In the genomic region with DNA sequence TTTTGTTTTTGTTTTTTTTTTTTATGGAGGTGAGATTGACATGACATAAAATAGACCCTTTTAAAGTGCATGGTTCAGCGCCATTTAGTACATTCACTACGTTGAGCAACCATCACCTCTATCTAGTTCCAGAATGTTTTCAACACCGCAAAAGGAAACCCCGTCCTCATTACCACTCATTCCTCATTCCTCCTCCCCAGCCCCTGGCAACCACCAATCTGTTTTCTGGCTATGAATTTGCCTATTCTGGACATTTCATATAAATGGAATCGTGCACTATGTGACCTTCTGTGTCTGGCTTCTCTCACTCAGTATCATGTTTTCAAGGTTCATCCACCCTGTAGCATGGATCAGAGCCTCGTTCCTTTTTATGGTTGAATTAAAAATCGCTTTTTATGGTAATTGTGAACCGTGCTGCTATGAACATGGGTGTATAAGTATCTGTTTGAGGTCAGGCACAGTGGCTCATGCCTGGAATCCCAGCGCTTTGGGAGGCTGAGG, we compare ENCODE assay signal across 1 cellular context.
TF ChIP-seq lines count a peak whose summit lies in the region.

No MANE protein-coding gene starts in this region.

TF ChIP-seq in GM12878, 131 proteins besides CTCF, POLR2A, EP300 and RAD21:
- TF ChIP-seq, protein P1, sequence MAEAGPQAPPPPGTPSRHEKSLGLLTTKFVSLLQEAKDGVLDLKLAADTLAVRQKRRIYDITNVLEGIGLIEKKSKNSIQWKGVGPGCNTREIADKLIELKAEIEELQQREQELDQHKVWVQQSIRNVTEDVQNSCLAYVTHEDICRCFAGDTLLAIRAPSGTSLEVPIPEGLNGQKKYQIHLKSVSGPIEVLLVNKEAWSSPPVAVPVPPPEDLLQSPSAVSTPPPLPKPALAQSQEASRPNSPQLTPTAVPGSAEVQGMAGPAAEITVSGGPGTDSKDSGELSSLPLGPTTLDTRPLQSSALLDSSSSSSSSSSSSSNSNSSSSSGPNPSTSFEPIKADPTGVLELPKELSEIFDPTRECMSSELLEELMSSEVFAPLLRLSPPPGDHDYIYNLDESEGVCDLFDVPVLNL (IDR thresholded peaks at IDR 0.05; ENCODE audit: low read depth, low read length) = no peak
- TF ChIP-seq, protein P2, sequence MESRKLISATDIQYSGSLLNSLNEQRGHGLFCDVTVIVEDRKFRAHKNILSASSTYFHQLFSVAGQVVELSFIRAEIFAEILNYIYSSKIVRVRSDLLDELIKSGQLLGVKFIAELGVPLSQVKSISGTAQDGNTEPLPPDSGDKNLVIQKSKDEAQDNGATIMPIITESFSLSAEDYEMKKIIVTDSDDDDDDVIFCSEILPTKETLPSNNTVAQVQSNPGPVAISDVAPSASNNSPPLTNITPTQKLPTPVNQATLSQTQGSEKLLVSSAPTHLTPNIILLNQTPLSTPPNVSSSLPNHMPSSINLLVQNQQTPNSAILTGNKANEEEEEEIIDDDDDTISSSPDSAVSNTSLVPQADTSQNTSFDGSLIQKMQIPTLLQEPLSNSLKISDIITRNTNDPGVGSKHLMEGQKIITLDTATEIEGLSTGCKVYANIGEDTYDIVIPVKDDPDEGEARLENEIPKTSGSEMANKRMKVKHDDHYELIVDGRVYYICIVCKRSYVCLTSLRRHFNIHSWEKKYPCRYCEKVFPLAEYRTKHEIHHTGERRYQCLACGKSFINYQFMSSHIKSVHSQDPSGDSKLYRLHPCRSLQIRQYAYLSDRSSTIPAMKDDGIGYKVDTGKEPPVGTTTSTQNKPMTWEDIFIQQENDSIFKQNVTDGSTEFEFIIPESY (IDR thresholded peaks at IDR 0.05) = no peak
- TF ChIP-seq DPF2 (IDR thresholded peaks at IDR 0.05) (no peak), MEF2B (IDR thresholded peaks at IDR 0.05; ENCODE audit: partially characterized antibody, poor library complexity, severe bottlenecking) (no peak)
